ENCODE assay signal across 1 cellular context in the genomic region with DNA sequence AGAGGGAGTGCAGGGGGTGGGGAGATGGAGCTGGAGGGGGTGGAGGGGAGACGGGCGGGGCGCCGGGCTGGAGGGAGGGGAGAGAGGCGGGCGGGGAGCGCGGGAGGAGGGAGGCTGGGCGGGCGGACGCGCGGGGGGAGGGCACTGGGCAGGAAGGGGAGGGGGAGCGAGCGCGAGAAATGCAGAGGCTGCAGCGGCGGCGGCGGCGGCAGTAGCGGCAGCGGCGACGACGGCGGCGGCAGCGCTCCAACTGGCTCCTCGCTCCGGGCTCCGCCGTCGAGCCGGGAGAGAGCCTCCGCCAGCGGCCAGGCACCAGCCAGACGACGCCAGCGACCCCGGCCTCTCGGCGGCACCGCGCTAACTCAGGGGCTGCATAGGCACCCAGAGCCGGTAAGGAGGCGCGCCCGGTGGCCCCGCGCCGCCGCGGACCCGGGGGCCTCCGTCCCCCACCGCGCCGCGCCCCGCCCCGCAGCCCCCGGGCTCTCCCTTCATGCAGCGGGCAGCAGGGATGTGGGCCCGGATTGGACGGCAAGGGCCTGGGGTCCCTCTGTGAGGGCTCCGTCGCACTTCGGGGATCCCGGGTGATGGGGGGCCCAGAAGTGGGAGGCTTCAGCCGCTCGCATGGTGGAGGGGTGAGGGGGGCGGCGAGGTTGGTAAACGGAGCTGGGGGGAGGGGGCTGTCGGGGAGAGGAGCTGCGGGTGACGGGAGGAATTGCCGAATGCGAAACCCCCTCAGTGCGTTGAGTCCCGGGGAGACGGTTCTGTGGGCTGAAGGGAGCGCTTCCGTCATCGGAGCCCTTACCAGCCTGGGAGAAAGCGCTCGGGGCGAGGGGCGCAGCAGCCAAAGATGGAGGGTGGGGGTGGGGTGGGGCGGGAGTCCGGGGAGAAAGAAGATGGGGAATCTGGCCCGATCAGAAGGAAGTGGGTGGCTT.
TF ChIP-seq lines count a peak whose summit lies in the region.

A gene with protein sequence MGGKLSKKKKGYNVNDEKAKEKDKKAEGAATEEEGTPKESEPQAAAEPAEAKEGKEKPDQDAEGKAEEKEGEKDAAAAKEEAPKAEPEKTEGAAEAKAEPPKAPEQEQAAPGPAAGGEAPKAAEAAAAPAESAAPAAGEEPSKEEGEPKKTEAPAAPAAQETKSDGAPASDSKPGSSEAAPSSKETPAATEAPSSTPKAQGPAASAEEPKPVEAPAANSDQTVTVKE (plus strand): TSS at position 211 of the 932 bp plus-strand sequence. CDS start 57,586 bp downstream, outside the sequence.

TF ChIP-seq in neural cell, 6 proteins besides CTCF, POLR2A, EP300 and RAD21:
- TF ChIP-seq, protein P1, sequence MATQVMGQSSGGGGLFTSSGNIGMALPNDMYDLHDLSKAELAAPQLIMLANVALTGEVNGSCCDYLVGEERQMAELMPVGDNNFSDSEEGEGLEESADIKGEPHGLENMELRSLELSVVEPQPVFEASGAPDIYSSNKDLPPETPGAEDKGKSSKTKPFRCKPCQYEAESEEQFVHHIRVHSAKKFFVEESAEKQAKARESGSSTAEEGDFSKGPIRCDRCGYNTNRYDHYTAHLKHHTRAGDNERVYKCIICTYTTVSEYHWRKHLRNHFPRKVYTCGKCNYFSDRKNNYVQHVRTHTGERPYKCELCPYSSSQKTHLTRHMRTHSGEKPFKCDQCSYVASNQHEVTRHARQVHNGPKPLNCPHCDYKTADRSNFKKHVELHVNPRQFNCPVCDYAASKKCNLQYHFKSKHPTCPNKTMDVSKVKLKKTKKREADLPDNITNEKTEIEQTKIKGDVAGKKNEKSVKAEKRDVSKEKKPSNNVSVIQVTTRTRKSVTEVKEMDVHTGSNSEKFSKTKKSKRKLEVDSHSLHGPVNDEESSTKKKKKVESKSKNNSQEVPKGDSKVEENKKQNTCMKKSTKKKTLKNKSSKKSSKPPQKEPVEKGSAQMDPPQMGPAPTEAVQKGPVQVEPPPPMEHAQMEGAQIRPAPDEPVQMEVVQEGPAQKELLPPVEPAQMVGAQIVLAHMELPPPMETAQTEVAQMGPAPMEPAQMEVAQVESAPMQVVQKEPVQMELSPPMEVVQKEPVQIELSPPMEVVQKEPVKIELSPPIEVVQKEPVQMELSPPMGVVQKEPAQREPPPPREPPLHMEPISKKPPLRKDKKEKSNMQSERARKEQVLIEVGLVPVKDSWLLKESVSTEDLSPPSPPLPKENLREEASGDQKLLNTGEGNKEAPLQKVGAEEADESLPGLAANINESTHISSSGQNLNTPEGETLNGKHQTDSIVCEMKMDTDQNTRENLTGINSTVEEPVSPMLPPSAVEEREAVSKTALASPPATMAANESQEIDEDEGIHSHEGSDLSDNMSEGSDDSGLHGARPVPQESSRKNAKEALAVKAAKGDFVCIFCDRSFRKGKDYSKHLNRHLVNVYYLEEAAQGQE (IDR thresholded peaks at IDR 0.05; ENCODE audit: borderline replicate concordance): peak; percentile 91
- TF ChIP-seq MXI1 (conservative IDR thresholded peaks at IDR 0.05; ENCODE audit: poor library complexity, severe bottlenecking) (peak; percentile 35), EZH2 (IDR thresholded peaks at IDR 0.05; ENCODE audit: borderline replicate concordance, insufficient read depth, low read length, poor library complexity, severe bottlenecking) (no peak), POLR2AphosphoS5 (IDR thresholded peaks at IDR 0.05) (peak; percentile 98), TAF1 (IDR thresholded peaks at IDR 0.05; ENCODE audit: low read depth) (peak; percentile 55), SMC3 (conservative IDR thresholded peaks at IDR 0.05; ENCODE audit: poor library complexity) (peak; percentile 50)
